1 cellular context compared by ENCODE assay signal in the genomic region with DNA sequence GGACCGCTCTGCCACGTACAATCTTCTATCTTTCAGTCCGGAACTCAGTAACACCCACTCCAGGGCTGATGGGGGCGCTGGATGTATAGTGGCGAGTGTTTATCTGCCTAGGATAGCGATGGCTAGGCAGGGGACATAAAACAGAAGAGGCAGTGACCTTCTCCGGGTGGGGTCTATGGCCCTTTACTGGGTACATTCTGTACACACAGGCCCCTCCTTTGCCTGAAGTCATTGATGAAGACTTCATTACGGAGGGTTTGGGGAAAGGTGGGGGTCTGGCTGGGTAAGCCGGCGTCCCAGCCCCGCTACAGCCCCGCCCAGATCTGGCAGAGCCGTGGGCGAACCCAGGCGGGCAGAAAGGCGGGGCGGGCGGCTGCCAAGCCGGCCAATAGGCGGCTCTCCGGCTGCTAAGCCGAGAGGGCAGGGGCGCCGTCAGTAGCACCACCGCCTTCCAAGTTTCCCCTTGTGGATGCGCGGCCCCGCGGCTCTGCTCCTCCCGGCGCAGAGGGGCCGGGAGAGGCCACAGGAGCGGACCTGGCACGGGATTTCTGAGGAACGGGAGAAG.
A peak's percentile ranks its signal among the peaks of the same experiment; 100 is the strongest.
TF ChIP-seq lines count a peak whose summit lies in the region.

A gene with protein sequence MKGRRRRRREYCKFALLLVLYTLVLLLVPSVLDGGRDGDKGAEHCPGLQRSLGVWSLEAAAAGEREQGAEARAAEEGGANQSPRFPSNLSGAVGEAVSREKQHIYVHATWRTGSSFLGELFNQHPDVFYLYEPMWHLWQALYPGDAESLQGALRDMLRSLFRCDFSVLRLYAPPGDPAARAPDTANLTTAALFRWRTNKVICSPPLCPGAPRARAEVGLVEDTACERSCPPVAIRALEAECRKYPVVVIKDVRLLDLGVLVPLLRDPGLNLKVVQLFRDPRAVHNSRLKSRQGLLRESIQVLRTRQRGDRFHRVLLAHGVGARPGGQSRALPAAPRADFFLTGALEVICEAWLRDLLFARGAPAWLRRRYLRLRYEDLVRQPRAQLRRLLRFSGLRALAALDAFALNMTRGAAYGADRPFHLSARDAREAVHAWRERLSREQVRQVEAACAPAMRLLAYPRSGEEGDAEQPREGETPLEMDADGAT (plus strand): TSS at position 435 of the 565 bp plus-strand sequence. CDS start 167 bp downstream, outside the sequence.

TF ChIP-seq in HepG2, 621 proteins besides CTCF, POLR2A, EP300 and RAD21 (continued from another document and continues in another):
- TF ChIP-seq, protein P1, sequence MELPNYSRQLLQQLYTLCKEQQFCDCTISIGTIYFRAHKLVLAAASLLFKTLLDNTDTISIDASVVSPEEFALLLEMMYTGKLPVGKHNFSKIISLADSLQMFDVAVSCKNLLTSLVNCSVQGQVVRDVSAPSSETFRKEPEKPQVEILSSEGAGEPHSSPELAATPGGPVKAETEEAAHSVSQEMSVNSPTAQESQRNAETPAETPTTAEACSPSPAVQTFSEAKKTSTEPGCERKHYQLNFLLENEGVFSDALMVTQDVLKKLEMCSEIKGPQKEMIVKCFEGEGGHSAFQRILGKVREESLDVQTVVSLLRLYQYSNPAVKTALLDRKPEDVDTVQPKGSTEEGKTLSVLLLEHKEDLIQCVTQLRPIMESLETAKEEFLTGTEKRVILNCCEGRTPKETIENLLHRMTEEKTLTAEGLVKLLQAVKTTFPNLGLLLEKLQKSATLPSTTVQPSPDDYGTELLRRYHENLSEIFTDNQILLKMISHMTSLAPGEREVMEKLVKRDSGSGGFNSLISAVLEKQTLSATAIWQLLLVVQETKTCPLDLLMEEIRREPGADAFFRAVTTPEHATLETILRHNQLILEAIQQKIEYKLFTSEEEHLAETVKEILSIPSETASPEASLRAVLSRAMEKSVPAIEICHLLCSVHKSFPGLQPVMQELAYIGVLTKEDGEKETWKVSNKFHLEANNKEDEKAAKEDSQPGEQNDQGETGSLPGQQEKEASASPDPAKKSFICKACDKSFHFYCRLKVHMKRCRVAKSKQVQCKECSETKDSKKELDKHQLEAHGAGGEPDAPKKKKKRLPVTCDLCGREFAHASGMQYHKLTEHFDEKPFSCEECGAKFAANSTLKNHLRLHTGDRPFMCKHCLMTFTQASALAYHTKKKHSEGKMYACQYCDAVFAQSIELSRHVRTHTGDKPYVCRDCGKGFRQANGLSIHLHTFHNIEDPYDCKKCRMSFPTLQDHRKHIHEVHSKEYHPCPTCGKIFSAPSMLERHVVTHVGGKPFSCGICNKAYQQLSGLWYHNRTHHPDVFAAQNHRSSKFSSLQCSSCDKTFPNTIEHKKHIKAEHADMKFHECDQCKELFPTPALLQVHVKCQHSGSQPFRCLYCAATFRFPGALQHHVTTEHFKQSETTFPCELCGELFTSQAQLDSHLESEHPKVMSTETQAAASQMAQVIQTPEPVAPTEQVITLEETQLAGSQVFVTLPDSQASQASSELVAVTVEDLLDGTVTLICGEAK (IDR thresholded peaks at IDR 0.05), result no peak
- TF ChIP-seq, protein P1 (CRISPR knock-in tag; IDR thresholded peaks at IDR 0.05), result 0 out of 2 replicates have a peak, but pooled peaks have one; percentile 11
- TF ChIP-seq, protein P2, sequence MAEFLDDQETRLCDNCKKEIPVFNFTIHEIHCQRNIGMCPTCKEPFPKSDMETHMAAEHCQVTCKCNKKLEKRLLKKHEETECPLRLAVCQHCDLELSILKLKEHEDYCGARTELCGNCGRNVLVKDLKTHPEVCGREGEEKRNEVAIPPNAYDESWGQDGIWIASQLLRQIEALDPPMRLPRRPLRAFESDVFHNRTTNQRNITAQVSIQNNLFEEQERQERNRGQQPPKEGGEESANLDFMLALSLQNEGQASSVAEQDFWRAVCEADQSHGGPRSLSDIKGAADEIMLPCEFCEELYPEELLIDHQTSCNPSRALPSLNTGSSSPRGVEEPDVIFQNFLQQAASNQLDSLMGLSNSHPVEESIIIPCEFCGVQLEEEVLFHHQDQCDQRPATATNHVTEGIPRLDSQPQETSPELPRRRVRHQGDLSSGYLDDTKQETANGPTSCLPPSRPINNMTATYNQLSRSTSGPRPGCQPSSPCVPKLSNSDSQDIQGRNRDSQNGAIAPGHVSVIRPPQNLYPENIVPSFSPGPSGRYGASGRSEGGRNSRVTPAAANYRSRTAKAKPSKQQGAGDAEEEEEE (CRISPR knock-in tag; IDR thresholded peaks at IDR 0.05; ENCODE audit: borderline replicate concordance), result no peak
- TF ChIP-seq ZFP36 (IDR thresholded peaks at IDR 0.05; ENCODE audit: borderline replicate concordance, low read depth, low read length, partially characterized antibody), result no peak
- TF ChIP-seq MTA3 (CRISPR knock-in tag; IDR thresholded peaks at IDR 0.05), result no peak
- no peak for TF ChIP-seq ARNT2 (CRISPR knock-in tag; IDR thresholded peaks at IDR 0.05; ENCODE audit: low read depth)
- no peak for TF ChIP-seq HNRNPL (IDR thresholded peaks at IDR 0.05; ENCODE audit: low read depth, low read length)
- TF ChIP-seq, protein P3, sequence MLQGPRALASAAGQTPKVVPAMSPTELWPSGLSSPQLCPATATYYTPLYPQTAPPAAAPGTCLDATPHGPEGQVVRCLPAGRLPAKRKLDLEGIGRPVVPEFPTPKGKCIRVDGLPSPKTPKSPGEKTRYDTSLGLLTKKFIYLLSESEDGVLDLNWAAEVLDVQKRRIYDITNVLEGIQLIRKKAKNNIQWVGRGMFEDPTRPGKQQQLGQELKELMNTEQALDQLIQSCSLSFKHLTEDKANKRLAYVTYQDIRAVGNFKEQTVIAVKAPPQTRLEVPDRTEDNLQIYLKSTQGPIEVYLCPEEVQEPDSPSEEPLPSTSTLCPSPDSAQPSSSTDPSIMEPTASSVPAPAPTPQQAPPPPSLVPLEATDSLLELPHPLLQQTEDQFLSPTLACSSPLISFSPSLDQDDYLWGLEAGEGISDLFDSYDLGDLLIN (CRISPR knock-in tag; IDR thresholded peaks at IDR 0.05; ENCODE audit: borderline replicate concordance), result no peak
- no peak for TF ChIP-seq MAFG (CRISPR knock-in tag; IDR thresholded peaks at IDR 0.05)
- no peak for TF ChIP-seq CHCHD3 (CRISPR knock-in tag; IDR thresholded peaks at IDR 0.05)
- no peak for TF ChIP-seq ZNF343 (CRISPR knock-in tag; IDR thresholded peaks at IDR 0.05)
- TF ChIP-seq, protein P4, sequence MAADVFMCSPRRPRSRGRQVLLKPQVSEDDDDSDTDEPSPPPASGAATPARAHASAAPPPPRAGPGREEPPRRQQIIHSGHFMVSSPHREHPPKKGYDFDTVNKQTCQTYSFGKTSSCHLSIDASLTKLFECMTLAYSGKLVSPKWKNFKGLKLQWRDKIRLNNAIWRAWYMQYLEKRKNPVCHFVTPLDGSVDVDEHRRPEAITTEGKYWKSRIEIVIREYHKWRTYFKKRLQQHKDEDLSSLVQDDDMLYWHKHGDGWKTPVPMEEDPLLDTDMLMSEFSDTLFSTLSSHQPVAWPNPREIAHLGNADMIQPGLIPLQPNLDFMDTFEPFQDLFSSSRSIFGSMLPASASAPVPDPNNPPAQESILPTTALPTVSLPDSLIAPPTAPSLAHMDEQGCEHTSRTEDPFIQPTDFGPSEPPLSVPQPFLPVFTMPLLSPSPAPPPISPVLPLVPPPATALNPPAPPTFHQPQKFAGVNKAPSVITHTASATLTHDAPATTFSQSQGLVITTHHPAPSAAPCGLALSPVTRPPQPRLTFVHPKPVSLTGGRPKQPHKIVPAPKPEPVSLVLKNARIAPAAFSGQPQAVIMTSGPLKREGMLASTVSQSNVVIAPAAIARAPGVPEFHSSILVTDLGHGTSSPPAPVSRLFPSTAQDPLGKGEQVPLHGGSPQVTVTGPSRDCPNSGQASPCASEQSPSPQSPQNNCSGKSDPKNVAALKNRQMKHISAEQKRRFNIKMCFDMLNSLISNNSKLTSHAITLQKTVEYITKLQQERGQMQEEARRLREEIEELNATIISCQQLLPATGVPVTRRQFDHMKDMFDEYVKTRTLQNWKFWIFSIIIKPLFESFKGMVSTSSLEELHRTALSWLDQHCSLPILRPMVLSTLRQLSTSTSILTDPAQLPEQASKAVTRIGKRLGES (CRISPR knock-in tag; IDR thresholded peaks at IDR 0.05; ENCODE audit: borderline replicate concordance), result no peak
- TF ChIP-seq ATF7-NPFF (CRISPR knock-in tag; IDR thresholded peaks at IDR 0.05; ENCODE audit: low read depth), result no peak
- no peak for TF ChIP-seq ZNF331 (CRISPR knock-in tag; IDR thresholded peaks at IDR 0.05)
- 0 out of 2 replicates have a peak, but pooled peaks have one; percentile 0 for TF ChIP-seq ZNF501 (CRISPR knock-in tag; IDR thresholded peaks at IDR 0.05)
- TF ChIP-seq, protein P5, sequence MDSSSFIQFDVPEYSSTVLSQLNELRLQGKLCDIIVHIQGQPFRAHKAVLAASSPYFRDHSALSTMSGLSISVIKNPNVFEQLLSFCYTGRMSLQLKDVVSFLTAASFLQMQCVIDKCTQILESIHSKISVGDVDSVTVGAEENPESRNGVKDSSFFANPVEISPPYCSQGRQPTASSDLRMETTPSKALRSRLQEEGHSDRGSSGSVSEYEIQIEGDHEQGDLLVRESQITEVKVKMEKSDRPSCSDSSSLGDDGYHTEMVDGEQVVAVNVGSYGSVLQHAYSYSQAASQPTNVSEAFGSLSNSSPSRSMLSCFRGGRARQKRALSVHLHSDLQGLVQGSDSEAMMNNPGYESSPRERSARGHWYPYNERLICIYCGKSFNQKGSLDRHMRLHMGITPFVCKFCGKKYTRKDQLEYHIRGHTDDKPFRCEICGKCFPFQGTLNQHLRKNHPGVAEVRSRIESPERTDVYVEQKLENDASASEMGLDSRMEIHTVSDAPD (CRISPR knock-in tag; IDR thresholded peaks at IDR 0.05), result no peak
- TF ChIP-seq, protein P6, sequence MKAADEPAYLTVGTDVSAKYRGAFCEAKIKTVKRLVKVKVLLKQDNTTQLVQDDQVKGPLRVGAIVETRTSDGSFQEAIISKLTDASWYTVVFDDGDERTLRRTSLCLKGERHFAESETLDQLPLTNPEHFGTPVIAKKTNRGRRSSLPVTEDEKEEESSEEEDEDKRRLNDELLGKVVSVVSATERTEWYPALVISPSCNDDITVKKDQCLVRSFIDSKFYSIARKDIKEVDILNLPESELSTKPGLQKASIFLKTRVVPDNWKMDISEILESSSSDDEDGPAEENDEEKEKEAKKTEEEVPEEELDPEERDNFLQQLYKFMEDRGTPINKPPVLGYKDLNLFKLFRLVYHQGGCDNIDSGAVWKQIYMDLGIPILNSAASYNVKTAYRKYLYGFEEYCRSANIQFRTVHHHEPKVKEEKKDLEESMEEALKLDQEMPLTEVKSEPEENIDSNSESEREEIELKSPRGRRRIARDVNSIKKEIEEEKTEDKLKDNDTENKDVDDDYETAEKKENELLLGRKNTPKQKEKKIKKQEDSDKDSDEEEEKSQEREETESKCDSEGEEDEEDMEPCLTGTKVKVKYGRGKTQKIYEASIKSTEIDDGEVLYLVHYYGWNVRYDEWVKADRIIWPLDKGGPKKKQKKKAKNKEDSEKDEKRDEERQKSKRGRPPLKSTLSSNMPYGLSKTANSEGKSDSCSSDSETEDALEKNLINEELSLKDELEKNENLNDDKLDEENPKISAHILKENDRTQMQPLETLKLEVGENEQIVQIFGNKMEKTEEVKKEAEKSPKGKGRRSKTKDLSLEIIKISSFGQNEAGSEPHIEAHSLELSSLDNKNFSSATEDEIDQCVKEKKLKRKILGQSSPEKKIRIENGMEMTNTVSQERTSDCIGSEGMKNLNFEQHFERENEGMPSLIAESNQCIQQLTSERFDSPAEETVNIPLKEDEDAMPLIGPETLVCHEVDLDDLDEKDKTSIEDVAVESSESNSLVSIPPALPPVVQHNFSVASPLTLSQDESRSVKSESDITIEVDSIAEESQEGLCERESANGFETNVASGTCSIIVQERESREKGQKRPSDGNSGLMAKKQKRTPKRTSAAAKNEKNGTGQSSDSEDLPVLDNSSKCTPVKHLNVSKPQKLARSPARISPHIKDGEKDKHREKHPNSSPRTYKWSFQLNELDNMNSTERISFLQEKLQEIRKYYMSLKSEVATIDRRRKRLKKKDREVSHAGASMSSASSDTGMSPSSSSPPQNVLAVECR (CRISPR knock-in tag; IDR thresholded peaks at IDR 0.05; ENCODE audit: borderline replicate concordance), result no peak
- peak; percentile 45 for TF ChIP-seq NFYB (CRISPR knock-in tag; IDR thresholded peaks at IDR 0.05)
- TF ChIP-seq, protein P7, sequence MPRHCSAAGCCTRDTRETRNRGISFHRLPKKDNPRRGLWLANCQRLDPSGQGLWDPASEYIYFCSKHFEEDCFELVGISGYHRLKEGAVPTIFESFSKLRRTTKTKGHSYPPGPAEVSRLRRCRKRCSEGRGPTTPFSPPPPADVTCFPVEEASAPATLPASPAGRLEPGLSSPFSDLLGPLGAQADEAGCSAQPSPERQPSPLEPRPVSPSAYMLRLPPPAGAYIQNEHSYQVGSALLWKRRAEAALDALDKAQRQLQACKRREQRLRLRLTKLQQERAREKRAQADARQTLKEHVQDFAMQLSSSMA (CRISPR knock-in tag; IDR thresholded peaks at IDR 0.05), result no peak
- TF ChIP-seq ZNF670 (CRISPR knock-in tag; IDR thresholded peaks at IDR 0.05; ENCODE audit: borderline replicate concordance), result no peak
- TF ChIP-seq ZNF549 (CRISPR knock-in tag; IDR thresholded peaks at IDR 0.05), result no peak
- no peak for TF ChIP-seq ZMYM4 (CRISPR knock-in tag; IDR thresholded peaks at IDR 0.05)
